ENCODE assay signal across 14 cellular contexts in the genomic region with DNA sequence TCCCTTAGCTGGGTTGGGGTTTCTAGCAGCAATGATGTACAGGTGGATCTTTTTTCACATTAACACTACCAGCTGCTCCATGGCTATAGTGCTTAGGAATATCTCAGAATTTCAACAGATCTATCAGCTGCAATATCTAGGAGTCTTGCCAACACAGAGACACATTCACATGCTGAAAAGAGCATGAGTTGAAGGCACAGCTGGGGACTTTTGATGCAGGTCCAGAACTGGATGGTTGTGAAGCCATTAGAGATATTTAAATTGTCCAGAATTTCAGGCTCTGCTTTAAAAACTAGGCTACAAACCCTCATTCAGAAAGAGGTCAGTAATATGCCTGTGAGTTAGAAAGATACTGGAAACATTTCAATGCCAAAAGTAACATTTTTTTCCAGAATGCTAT.
DNase-seq lines count a peak whose midpoint lies in the region; ATAC-seq and TF ChIP-seq lines count a peak whose summit lies in the region.
"Had no signal": no experiment of that assay in that cellular context is flagged by ENCODE, and none has a peak within 500 bp of the region (broad histone marks: within the 10 kb centered on the region; RNA-seq: fewer than 3 reads in every experiment).

No MANE protein-coding gene starts in this region.

- POLR2A ChIA-PET in PC-3 (lab: Charles Lee; ENCODE audit: unreplicated experiment): no interaction called here

- no peak for ATAC-seq in PC-3
- ATAC-seq in HG03139 (IDR thresholded peaks at IDR 0.05; ENCODE audit: unreplicated experiment): no peak
- ATAC-seq: sciatic nerve; stimulated activated naive B cell treated with anti-CD40 and anti-IgM and Interleukin-4, amounts not matched to agents 10 μg/mL and 1 μg/mL and 100 μg/mL, for 72 hours had no signal

- peak overlapping the region; percentile 37 for H3K27ac Mint-ChIP-seq in activated T-cell treated with anti-CD3 and anti-CD28 coated beads, Interleukin-2, amount 50 U/mL, for 24 hours
- H3K27ac Mint-ChIP-seq: activated CD4-positive, alpha-beta memory T cell treated with anti-CD3 and anti-CD28 coated beads for 36 hours; neural progenitor cell had no signal

- no peak overlapping the region for H3K27ac ChIP-seq in PC-3 (ENCODE audit: low read length)
- H3K27ac ChIP-seq: neural progenitor cell, SK-N-MC had no signal

- H3K27me3 Mint-ChIP-seq in activated T-cell treated with anti-CD3 and anti-CD28 coated beads, Interleukin-2, amount 50 U/mL, for 24 hours: no peaks in the 10 kb centered on the region
- H3K27me3 Mint-ChIP-seq: activated CD4-positive, alpha-beta memory T cell treated with anti-CD3 and anti-CD28 coated beads for 36 hours; stimulated activated naive B cell treated with anti-CD40 and anti-IgM and Interleukin-4, amounts not matched to agents 10 μg/mL and 1 μg/mL and 100 μg/mL, for 72 hours had no signal

- CTCF ChIA-PET in PC-3 (lab: Charles Lee): no interaction called here

- no peaks in the 10 kb centered on the region for H3K9me2 ChIP-seq in PC-3 (replicated peaks; ENCODE audit: low read length)

- H3K9me3 Mint-ChIP-seq in activated T-cell treated with anti-CD3 and anti-CD28 coated beads, Interleukin-2, amount 50 U/mL, for 24 hours: no peaks in the 10 kb centered on the region
- H3K9me3 Mint-ChIP-seq: activated CD4-positive, alpha-beta memory T cell treated with anti-CD3 and anti-CD28 coated beads for 36 hours; neural progenitor cell had no signal

- peaks cover 12% of the 10 kb centered on the region for H3K36me3 ChIP-seq in PC-3 (ENCODE audit: low read depth, low read length)
- H3K36me3 ChIP-seq: neural progenitor cell had no signal

- intact Hi-C loops in PC-3 (cut with micrococcal nuclease): no loop called here

- DNase-seq in activated T-cell treated with anti-CD3 and anti-CD28 coated beads, Interleukin-2, amount 50 U/mL, for 24 hours: no peak
- no peak for DNase-seq in activated T-cell treated with anti-CD3 and anti-CD28 coated beads, Interleukin-2, amount 50 U/mL, for 1 hour
- DNase-seq in PC-3: no peak
- peak; percentile 38 for DNase-seq in fibroblast of pulmonary artery (ENCODE audit: low read depth)
- no peak for DNase-seq in SHP77 treated with DMSO at 0.1 percent for 48 hours (lab: John Stamatoyannopoulos, UW)
- DNase-seq in KG1 (lab: John Stamatoyannopoulos, UW): no peak
- no peak for DNase-seq in DMS79 (lab: John Stamatoyannopoulos, UW)
- DNase-seq: activated effector memory CD4-positive, alpha-beta T cell treated with Interleukin-2 at 50 U/mL for 16 hours; stimulated activated naive B cell treated with anti-CD40 and anti-IgM and Interleukin-4, amounts not matched to agents 10 μg/mL and 1 μg/mL and 100 μg/mL, for 72 hours had no signal

- TF ChIP-seq CTCF in PC-3 (conservative IDR thresholded peaks at IDR 0.05; ENCODE audit: low read depth, low read length) (no peak), fibroblast of pulmonary artery (IDR thresholded peaks at IDR 0.05; ENCODE audit: low read length, missing control alignments) (no peak)

- no peak overlapping the region for H3K4me3 Mint-ChIP-seq in activated T-cell treated with anti-CD3 and anti-CD28 coated beads, Interleukin-2, amount 50 U/mL, for 24 hours
- H3K4me3 Mint-ChIP-seq: activated CD4-positive, alpha-beta memory T cell treated with anti-CD3 and anti-CD28 coated beads for 36 hours; neural progenitor cell; stimulated activated naive B cell treated with anti-CD40 and anti-IgM and Interleukin-4, amounts not matched to agents 10 μg/mL and 1 μg/mL and 100 μg/mL, for 72 hours had no signal

- H3K9ac ChIP-seq in PC-3 (ENCODE audit: low read length): no peak overlapping the region
- H3K9ac ChIP-seq: neural progenitor cell had no signal

- H3K36me3 Mint-ChIP-seq in activated T-cell treated with anti-CD3 and anti-CD28 coated beads, Interleukin-2, amount 50 U/mL, for 24 hours (ENCODE audit: low read depth): peaks cover 97% of the 10 kb centered on the region

- H3K27me3 ChIP-seq in PC-3 (ENCODE audit: low read length): no peaks in the 10 kb centered on the region
- H3K27me3 ChIP-seq: neural progenitor cell had no signal

- no peak overlapping the region for H2AFZ ChIP-seq in PC-3 (ENCODE audit: low read length)
- H2AFZ ChIP-seq: neural progenitor cell had no signal

- H3K9me3 ChIP-seq in PC-3 (ENCODE audit: low read length): no peaks in the 10 kb centered on the region

- no peaks in the 10 kb centered on the region for H3K79me2 ChIP-seq in PC-3 (ENCODE audit: low read length)

- no peaks in the 10 kb centered on the region for H4K20me1 ChIP-seq in PC-3 (ENCODE audit: low read length)

- no TSS peak for BruUV-seq in PC-3 (replicated peaks; lab: Mats Ljungman, UMichigan)

- H3K4me2 ChIP-seq in PC-3 (ENCODE audit: low read length): peak overlapping the region; percentile 8; the same call in 1 of the 2 replicates
- H3K4me2 ChIP-seq: neural progenitor cell had no signal

- H3K4me1 ChIP-seq in PC-3 (ENCODE audit: insufficient read depth, low read length): peaks cover 13% of the 10 kb centered on the region

- no peaks in the 10 kb centered on the region for H3F3A ChIP-seq in PC-3 (ENCODE audit: low read length, unreplicated experiment)

- H3K4me3 ChIP-seq in PC-3 (ENCODE audit: low read length): no peak overlapping the region
- no peak overlapping the region for H3K4me3 ChIP-seq in fibroblast of pulmonary artery (replicated peaks; ENCODE audit: low read depth, low read length)
- H3K4me3 ChIP-seq: neural progenitor cell, SK-N-MC had no signal

- peaks cover 6% of the 10 kb centered on the region for H3K4me1 Mint-ChIP-seq in activated T-cell treated with anti-CD3 and anti-CD28 coated beads, Interleukin-2, amount 50 U/mL, for 24 hours (ENCODE audit: low read depth)
